In the genomic region with DNA sequence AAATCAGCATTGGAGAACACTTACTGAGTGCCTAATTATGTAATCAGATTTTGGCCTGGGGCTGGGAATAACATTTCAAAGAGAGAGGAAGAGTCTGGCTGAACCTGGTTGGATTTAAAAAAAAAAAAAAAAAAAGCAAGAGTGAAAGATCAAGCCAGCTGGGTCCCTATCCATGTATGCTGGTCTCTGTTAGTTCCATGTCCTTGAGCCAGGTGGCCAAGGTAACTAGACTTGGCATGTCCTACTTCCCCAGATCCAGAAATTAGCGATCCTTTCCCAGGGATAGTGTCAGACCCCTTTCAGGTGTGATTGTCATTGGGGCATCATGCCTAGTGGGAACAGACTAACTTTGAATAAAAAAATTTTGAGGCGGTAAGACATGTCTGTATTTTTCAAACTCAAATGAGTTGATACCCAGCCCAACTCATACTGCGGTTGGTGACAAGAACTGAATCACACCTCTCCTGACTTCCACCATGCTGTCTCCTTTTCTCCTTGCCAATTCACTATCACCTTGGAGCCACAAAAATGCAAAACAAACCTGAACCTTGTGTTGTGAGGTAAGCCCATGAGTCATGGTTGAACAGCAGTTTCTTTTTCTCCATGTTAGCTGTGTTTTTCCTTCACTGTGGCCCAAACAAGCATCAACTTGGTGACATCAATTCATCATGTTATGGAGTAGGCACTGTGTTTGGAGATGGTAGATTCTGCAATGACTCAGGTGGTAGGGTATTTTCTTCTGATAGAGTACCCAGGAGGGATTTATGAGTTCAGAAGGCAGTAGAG, we compare ENCODE assay signal across 9 cellular contexts. TPM values are rescaled to one million over a fixed set of nuclear protein-coding genes. Genes with fewer than 3 reads are reported as not detected.
DNase-seq lines count a peak whose midpoint lies in the region; ATAC-seq, FAIRE-seq and TF ChIP-seq lines count a peak whose summit lies in the region.
"Had no signal": no experiment of that assay in that cellular context is flagged by ENCODE, and none has a peak within 500 bp of the region (broad histone marks: within the 10 kb centered on the region; RNA-seq: fewer than 3 reads in every experiment).

No MANE protein-coding gene starts in this region.

- no peak for TF ChIP-seq POLR2A in GM12891 (IDR thresholded peaks at IDR 0.05; ENCODE audit: low read depth, low read length)

- no peaks in the 10 kb centered on the region for H3K27me3 Mint-ChIP-seq in activated naive CD8-positive, alpha-beta T cell treated with anti-CD3 and anti-CD28 coated beads, Interleukin-2, amount 50 U/mL, for 24 hours

- peak; percentile 35 for DNase-seq in ACHN
- no peak for DNase-seq in GM12891 (ENCODE audit: insufficient read length, low spot score)
- no peak for DNase-seq in activated naive CD8-positive, alpha-beta T cell treated with anti-CD3 and anti-CD28 coated beads, Interleukin-2, amount 50 U/mL, for 24 hours
- no peak for DNase-seq in left colon
- no peak for DNase-seq in SK-N-DZ (ENCODE audit: low spot score)
- DNase-seq: central memory CD4-positive, alpha-beta T cell had no signal

- H3K36me3 Mint-ChIP-seq in activated naive CD8-positive, alpha-beta T cell treated with anti-CD3 and anti-CD28 coated beads, Interleukin-2, amount 50 U/mL, for 24 hours (ENCODE audit: low read depth) = no peaks in the 10 kb centered on the region

- intact Hi-C loops in left colon (cut with DNase I, micrococcal nuclease) = no loop called here

- no peaks in the 10 kb centered on the region for H3K9me3 Mint-ChIP-seq in activated naive CD8-positive, alpha-beta T cell treated with anti-CD3 and anti-CD28 coated beads, Interleukin-2, amount 50 U/mL, for 24 hours

- H3K4me3 Mint-ChIP-seq in activated naive CD8-positive, alpha-beta T cell treated with anti-CD3 and anti-CD28 coated beads, Interleukin-2, amount 50 U/mL, for 24 hours = no peak overlapping the region

- FAIRE-seq in GM12891 (lab: Jason Lieb, UNC) = peak; percentile 63

- peak overlapping the region; percentile 61 for H3K27ac Mint-ChIP-seq in activated naive CD8-positive, alpha-beta T cell treated with anti-CD3 and anti-CD28 coated beads, Interleukin-2, amount 50 U/mL, for 24 hours

- peaks cover 27% of the 10 kb centered on the region for H3K4me1 Mint-ChIP-seq in activated naive CD8-positive, alpha-beta T cell treated with anti-CD3 and anti-CD28 coated beads, Interleukin-2, amount 50 U/mL, for 24 hours

- in situ Hi-C loops in ACHN (cut with HindIII; ENCODE audit: low pct_ligation_motif_present, low pct_unique_long_range_greater_than_20kb, low sequenced_read_pairs) = no loop called here

- peak; percentile 86 for ATAC-seq in activated naive CD8-positive, alpha-beta T cell treated with anti-CD3 and anti-CD28 coated beads, Interleukin-2, amount 50 U/mL, for 24 hours
- ATAC-seq in left colon = peak; percentile 22
- ATAC-seq in GM21825 (IDR thresholded peaks at IDR 0.05; ENCODE audit: unreplicated experiment) = no peak
- no peak for ATAC-seq in HG03354 (IDR thresholded peaks at IDR 0.05; ENCODE audit: poor library complexity, severe bottlenecking, unreplicated experiment)
- no peak for ATAC-seq in GM18873 (IDR thresholded peaks at IDR 0.05; ENCODE audit: low FRiP score, unreplicated experiment)

TF ChIP-seq in GM12891, 5 proteins besides CTCF, POLR2A, EP300 and RAD21:
- TF ChIP-seq SPI1 (IDR thresholded peaks at IDR 0.05; ENCODE audit: low read depth, low read length) = no peak
- no peak for TF ChIP-seq POU2F2 (IDR thresholded peaks at IDR 0.05; ENCODE audit: low read depth, low read length)
- no peak for TF ChIP-seq POLR2AphosphoS5 (IDR thresholded peaks at IDR 0.05; ENCODE audit: low read depth, low read length)
- TF ChIP-seq TAF1 (IDR thresholded peaks at IDR 0.05; ENCODE audit: low read depth, low read length) = no peak
- no peak for TF ChIP-seq PAX5 (IDR thresholded peaks at IDR 0.05; ENCODE audit: insufficient read depth, low read length, severe bottlenecking)

RNA-seq across cellular contexts. Expression of a gene that starts 24.5 kb away (rescaled TPM):
- polyA plus RNA-seq in GM12891 (2012; ENCODE audit: low read depth, missing spikeins) = 20.7 TPM
- total RNA-seq in left colon = 10 to 100 TPM; 61.0 to 69.5 TPM
- polyA plus RNA-seq in SK-N-DZ (2014; cell fraction: cytosol; rRNA removed) = 10.5 and 12.3 TPM in 2 replicates
- 6.0 and 8.1 TPM in 2 replicates for polyA plus RNA-seq in SK-N-DZ (2014; cell fraction: nucleus; rRNA removed)

Comparison
In these comparisons a context has a peak if more than half of its experiments do, and no peak if none do; other contexts are left out.
1. ATAC-seq: peak in activated naive CD8-positive, alpha-beta T cell treated with anti-CD3 and anti-CD28 coated beads, Interleukin-2, amount 50 U/mL, for 24 hours (single experiment) and left colon (single experiment); none in GM21825 (single experiment), HG03354 (single experiment) and GM18873 (single experiment).